In the genomic region with DNA sequence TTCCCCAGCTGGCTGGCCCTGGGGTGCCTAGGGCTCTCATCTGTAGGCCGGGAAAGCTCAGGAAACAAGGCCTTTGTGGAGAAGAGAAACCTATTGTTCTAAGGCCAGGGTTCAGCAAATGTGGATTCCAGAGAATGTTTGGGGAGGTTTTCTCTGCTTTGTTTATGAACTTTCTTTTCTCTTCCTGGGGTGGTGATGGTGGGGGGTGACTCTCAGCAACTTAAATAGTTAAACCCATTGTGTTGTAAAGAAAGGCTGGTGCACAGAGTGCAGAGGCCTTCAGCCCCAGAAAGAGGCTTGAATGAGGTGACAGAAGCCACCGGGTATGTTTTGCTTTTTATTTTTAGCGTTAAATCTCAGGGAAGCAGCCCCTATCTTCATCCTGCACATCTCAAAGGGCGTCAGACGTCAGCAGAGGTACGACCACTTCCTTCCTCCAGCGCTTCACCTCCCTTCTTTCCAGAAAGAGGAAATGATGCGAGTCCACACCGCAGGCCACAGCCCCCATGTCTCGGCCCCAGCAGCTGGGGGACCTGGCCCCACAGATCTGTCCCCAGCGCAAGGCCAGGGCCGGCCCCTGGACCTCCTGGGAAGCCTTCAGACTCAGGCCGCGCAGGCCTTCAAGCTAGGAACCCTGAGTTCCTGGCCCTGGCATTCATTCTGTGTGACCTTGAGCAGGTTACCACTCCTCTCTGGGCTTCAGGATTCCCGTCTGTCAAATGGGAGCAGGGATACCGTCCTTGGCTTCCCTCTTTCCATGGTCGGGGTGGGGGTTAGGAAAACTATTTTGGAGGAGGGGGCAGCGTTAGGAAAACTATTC, we compare ENCODE assay signal across 1 cellular context.
A peak's percentile ranks its signal among the peaks of the same experiment; 100 is the strongest.
TF ChIP-seq lines count a peak whose summit lies in the region.

No MANE protein-coding gene starts in this region.

TF ChIP-seq in GM23338, 12 proteins besides CTCF, POLR2A, EP300 and RAD21 (continued from another document):
- TF ChIP-seq, protein P1, sequence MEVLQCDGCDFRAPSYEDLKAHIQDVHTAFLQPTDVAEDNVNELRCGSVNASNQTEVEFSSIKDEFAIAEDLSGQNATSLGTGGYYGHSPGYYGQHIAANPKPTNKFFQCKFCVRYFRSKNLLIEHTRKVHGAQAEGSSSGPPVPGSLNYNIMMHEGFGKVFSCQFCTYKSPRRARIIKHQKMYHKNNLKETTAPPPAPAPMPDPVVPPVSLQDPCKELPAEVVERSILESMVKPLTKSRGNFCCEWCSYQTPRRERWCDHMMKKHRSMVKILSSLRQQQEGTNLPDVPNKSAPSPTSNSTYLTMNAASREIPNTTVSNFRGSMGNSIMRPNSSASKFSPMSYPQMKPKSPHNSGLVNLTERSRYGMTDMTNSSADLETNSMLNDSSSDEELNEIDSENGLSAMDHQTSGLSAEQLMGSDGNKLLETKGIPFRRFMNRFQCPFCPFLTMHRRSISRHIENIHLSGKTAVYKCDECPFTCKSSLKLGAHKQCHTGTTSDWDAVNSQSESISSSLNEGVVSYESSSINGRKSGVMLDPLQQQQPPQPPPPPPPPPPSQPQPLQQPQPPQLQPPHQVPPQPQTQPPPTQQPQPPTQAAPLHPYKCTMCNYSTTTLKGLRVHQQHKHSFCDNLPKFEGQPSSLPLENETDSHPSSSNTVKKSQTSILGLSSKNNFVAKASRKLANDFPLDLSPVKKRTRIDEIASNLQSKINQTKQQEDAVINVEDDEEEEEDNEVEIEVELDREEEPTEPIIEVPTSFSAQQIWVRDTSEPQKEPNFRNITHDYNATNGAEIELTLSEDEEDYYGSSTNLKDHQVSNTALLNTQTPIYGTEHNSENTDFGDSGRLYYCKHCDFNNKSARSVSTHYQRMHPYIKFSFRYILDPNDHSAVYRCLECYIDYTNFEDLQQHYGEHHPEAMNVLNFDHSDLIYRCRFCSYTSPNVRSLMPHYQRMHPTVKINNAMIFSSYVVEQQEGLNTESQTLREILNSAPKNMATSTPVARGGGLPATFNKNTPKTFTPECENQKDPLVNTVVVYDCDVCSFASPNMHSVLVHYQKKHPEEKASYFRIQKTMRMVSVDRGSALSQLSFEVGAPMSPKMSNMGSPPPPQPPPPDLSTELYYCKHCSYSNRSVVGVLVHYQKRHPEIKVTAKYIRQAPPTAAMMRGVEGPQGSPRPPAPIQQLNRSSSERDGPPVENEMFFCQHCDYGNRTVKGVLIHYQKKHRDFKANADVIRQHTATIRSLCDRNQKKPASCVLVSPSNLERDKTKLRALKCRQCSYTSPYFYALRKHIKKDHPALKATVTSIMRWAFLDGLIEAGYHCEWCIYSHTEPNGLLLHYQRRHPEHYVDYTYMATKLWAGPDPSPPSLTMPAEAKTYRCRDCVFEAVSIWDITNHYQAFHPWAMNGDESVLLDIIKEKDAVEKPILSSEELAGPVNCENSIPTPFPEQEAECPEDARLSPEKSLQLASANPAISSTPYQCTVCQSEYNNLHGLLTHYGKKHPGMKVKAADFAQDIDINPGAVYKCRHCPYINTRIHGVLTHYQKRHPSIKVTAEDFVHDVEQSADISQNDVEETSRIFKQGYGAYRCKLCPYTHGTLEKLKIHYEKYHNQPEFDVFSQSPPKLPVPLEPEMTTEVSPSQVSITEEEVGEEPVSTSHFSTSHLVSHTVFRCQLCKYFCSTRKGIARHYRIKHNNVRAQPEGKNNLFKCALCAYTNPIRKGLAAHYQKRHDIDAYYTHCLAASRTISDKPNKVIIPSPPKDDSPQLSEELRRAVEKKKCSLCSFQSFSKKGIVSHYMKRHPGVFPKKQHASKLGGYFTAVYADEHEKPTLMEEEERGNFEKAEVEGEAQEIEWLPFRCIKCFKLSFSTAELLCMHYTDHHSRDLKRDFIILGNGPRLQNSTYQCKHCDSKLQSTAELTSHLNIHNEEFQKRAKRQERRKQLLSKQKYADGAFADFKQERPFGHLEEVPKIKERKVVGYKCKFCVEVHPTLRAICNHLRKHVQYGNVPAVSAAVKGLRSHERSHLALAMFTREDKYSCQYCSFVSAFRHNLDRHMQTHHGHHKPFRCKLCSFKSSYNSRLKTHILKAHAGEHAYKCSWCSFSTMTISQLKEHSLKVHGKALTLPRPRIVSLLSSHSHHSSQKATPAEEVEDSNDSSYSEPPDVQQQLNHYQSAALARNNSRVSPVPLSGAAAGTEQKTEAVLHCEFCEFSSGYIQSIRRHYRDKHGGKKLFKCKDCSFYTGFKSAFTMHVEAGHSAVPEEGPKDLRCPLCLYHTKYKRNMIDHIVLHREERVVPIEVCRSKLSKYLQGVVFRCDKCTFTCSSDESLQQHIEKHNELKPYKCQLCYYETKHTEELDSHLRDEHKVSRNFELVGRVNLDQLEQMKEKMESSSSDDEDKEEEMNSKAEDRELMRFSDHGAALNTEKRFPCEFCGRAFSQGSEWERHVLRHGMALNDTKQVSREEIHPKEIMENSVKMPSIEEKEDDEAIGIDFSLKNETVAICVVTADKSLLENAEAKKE (CRISPR knock-in tag; IDR thresholded peaks at IDR 0.05): peak; percentile 71
- TF ChIP-seq NANOG (IDR thresholded peaks at IDR 0.05; ENCODE audit: borderline replicate concordance) (peak; percentile 39; the same call in 1 of the 2 replicates), ZNF331 (CRISPR knock-in tag; IDR thresholded peaks at IDR 0.05; ENCODE audit: low read depth) (no peak), STAT1 (IDR thresholded peaks at IDR 0.05; ENCODE audit: unreplicated experiment) (no peak), EZH2 (IDR thresholded peaks at IDR 0.05; ENCODE audit: low read depth, unreplicated experiment) (no peak), JUNB (IDR thresholded peaks at IDR 0.05; ENCODE audit: unreplicated experiment) (no peak), EZH2phosphoT487 (IDR thresholded peaks at IDR 0.05; ENCODE audit: unreplicated experiment) (no peak)
